24 cellular contexts compared by ENCODE assay signal in genomic region chr19:18756896-18757295, GRCh38. TPM values are rescaled to one million over a fixed set of nuclear protein-coding genes. Genes with fewer than 3 reads are reported as not detected.
DNase-seq lines count a peak whose midpoint lies in the region; ATAC-seq, FAIRE-seq and TF ChIP-seq lines count a peak whose summit lies in the region.
"Had no signal": no experiment of that assay in that cellular context is flagged by ENCODE, and none has a peak within 500 bp of the region (broad histone marks: within the 10 kb centered on the region; RNA-seq: fewer than 3 reads in every experiment).

No MANE protein-coding gene starts in this region.

- no peak overlapping the region for H3K4me3 Mint-ChIP-seq in glutamatergic neuron (ENCODE audit: unreplicated experiment)
- H3K4me3 Mint-ChIP-seq: activated naive CD8-positive, alpha-beta T cell treated with anti-CD3 and anti-CD28 coated beads, Interleukin-2, amount 50 U/mL, for 24 hours; activated T-helper 17 cell treated with anti-CD3 and anti-CD28 coated beads, Interleukin-2, amount 50 U/mL, for 72 hours; CD4-positive, CD25-positive, alpha-beta regulatory T cell; stimulated activated naive CD8-positive, alpha-beta T cell treated with anti-CD3 and anti-CD28 coated beads, Interleukin-15, Interleukin-2, amounts not matched to agents 100 ng/mL and 50 ng/mL, for 24 hours had no signal

- H3K36me3 ChIP-seq in HepG2 (replicated peaks in 1 of 2; ENCODE audit: control insufficient read depth in 1 of 2, insufficient read depth in 2 of 2, low read length in 2 of 2) (no peaks in the 10 kb centered on the region; a peak in 2 of 5 replicates), right lobe of liver (no peaks in the 10 kb centered on the region)

- in situ Hi-C loops in HepG2 (cut with HindIII; ENCODE audit: extremely low pct_ligation_motif_present, low pct_unique_long_range_greater_than_20kb), result no loop called here

- H4K20me1 ChIP-seq in HepG2 (ENCODE audit: insufficient read depth, low read length), result no peaks in the 10 kb centered on the region

- TF ChIP-seq POLR2A in HepG2 (IDR thresholded peaks at IDR 0.05; ENCODE audit: insufficient read depth in 1 of 2, low read depth in 2 of 2, low read length in 2 of 2), result no peak
- no peak for TF ChIP-seq POLR2A in right lobe of liver (IDR thresholded peaks at IDR 0.05)

- POLR2A ChIA-PET in HepG2 (lab: Yijun Ruan, JAX), result no interaction called here

- CTCF ChIA-PET in HepG2 (lab: Yijun Ruan, JAX; ENCODE audit: low intra/inter-chr PET ratio, low total read pairs), result no interaction called here

- TF ChIP-seq CTCF in HepG2 (CRISPR knock-in tag; IDR thresholded peaks at IDR 0.05), result no peak
- TF ChIP-seq CTCF in right lobe of liver (IDR thresholded peaks at IDR 0.05), result no peak
- no peak for TF ChIP-seq CTCF in glutamatergic neuron (IDR thresholded peaks at IDR 0.05; ENCODE audit: partially characterized antibody, unreplicated experiment)

- no peak overlapping the region for H3K27ac Mint-ChIP-seq in glutamatergic neuron (ENCODE audit: unreplicated experiment)
- H3K27ac Mint-ChIP-seq: activated naive CD8-positive, alpha-beta T cell treated with anti-CD3 and anti-CD28 coated beads, Interleukin-2, amount 50 U/mL, for 24 hours; activated T-helper 17 cell treated with anti-CD3 and anti-CD28 coated beads, Interleukin-2, amount 50 U/mL, for 72 hours; stimulated activated naive CD8-positive, alpha-beta T cell treated with anti-CD3 and anti-CD28 coated beads, Interleukin-15, Interleukin-2, amounts not matched to agents 100 ng/mL and 50 ng/mL, for 24 hours had no signal

- intact Hi-C loops in HepG2 (cut with micrococcal nuclease; ENCODE audit: unreplicated experiment), result no loop called here
- intact Hi-C loops in right lobe of liver (cut with DNase I), result no loop called here

- BruUV-seq in HepG2 (replicated peaks; lab: Mats Ljungman, UMichigan), result TSS peak; percentile 31

- no peak overlapping the region for H3K4me2 ChIP-seq in HepG2 (ENCODE audit: low read depth, low read length)

- no peak overlapping the region for H3K27ac ChIP-seq in HepG2 (ENCODE audit: extremely low read length, insufficient read depth, low read length)
- H3K27ac ChIP-seq in right lobe of liver, result no peak overlapping the region
- H3K27ac ChIP-seq: cardiac muscle cell, gastroesophageal sphincter, sigmoid colon had no signal

- no peaks in the 10 kb centered on the region for H3K9me3 ChIP-seq in HepG2 (ENCODE audit: low read length)
- no peaks in the 10 kb centered on the region for H3K9me3 ChIP-seq in right lobe of liver
- H3K9me3 ChIP-seq: gastroesophageal sphincter, sigmoid colon had no signal

- WGBS in HepG2 (ENCODE audit: low lambda C conversion rate), result 81% methylated on average over 14 of the region's 16 CpGs
- 90% methylated on average over 6 of the region's 16 CpGs for WGBS in right lobe of liver (ENCODE audit: insufficient coverage, low coverage, low lambda C conversion rate, missing lambda C conversion rate)

- H3K4me3 ChIP-seq in HepG2 (replicated peaks in 1 of 3; ENCODE audit: insufficient read depth in 1 of 3, low read depth in 2 of 3, low read length in 3 of 3), result no peak overlapping the region
- H3K4me3 ChIP-seq in right lobe of liver, result no peak overlapping the region
- H3K4me3 ChIP-seq: cardiac muscle cell, gastroesophageal sphincter, sigmoid colon had no signal

- H3K36me3 Mint-ChIP-seq in glutamatergic neuron (ENCODE audit: unreplicated experiment), result no peaks in the 10 kb centered on the region

- H3K9me3 Mint-ChIP-seq in glutamatergic neuron (ENCODE audit: unreplicated experiment), result no peaks in the 10 kb centered on the region
- H3K9me3 Mint-ChIP-seq: activated naive CD8-positive, alpha-beta T cell treated with anti-CD3 and anti-CD28 coated beads, Interleukin-2, amount 50 U/mL, for 24 hours; activated T-helper 17 cell treated with anti-CD3 and anti-CD28 coated beads, Interleukin-2, amount 50 U/mL, for 72 hours; CD4-positive, CD25-positive, alpha-beta regulatory T cell; stimulated activated naive CD8-positive, alpha-beta T cell treated with anti-CD3 and anti-CD28 coated beads, Interleukin-15, Interleukin-2, amounts not matched to agents 100 ng/mL and 50 ng/mL, for 24 hours had no signal

- peaks cover 2% of the 10 kb centered on the region for H3K27me3 Mint-ChIP-seq in glutamatergic neuron (ENCODE audit: unreplicated experiment)
- H3K27me3 Mint-ChIP-seq: activated naive CD8-positive, alpha-beta T cell treated with anti-CD3 and anti-CD28 coated beads, Interleukin-2, amount 50 U/mL, for 24 hours; activated T-helper 17 cell treated with anti-CD3 and anti-CD28 coated beads, Interleukin-2, amount 50 U/mL, for 72 hours; CD4-positive, CD25-positive, alpha-beta regulatory T cell; stimulated activated naive CD8-positive, alpha-beta T cell treated with anti-CD3 and anti-CD28 coated beads, Interleukin-15, Interleukin-2, amounts not matched to agents 100 ng/mL and 50 ng/mL, for 24 hours had no signal

- no peak overlapping the region for H3K9ac ChIP-seq in HepG2 (ENCODE audit: insufficient read depth, low read depth, low read length)

- H3K4me1 ChIP-seq in HepG2 (ENCODE audit: insufficient read depth, low read length) (peaks cover 13% of the 10 kb centered on the region), right lobe of liver (peaks cover 0 to 5% (median 2%) of the 10 kb centered on the region in 4 donors)

- H3K4me1 Mint-ChIP-seq in glutamatergic neuron (ENCODE audit: low read depth, unreplicated experiment), result peaks cover 4% of the 10 kb centered on the region
- H3K4me1 Mint-ChIP-seq: activated naive CD8-positive, alpha-beta T cell treated with anti-CD3 and anti-CD28 coated beads, Interleukin-2, amount 50 U/mL, for 24 hours; activated T-helper 17 cell treated with anti-CD3 and anti-CD28 coated beads, Interleukin-2, amount 50 U/mL, for 72 hours had no signal

- no peaks in the 10 kb centered on the region for H3K79me2 ChIP-seq in HepG2 (ENCODE audit: insufficient read depth, low read length)

- no peak for FAIRE-seq in HepG2 (lab: Jason Lieb, UNC)
- FAIRE-seq: GM18507 had no signal

- ATAC-seq in HepG2, result no peak
- ATAC-seq in right lobe of liver, result no peak
- ATAC-seq in HG02763 (IDR thresholded peaks at IDR 0.05; ENCODE audit: unreplicated experiment), result no peak
- ATAC-seq: activated naive CD8-positive, alpha-beta T cell treated with anti-CD3 and anti-CD28 coated beads, Interleukin-2, amount 50 U/mL, for 24 hours; activated T-helper 17 cell treated with anti-CD3 and anti-CD28 coated beads, Interleukin-2, amount 50 U/mL, for 72 hours; gastroesophageal sphincter; left ventricle myocardium superior had no signal

- H2AFZ ChIP-seq in HepG2 (ENCODE audit: low read length), result no peak overlapping the region

- DNase-seq in HepG2 (ENCODE audit: low spot score) (no peak), right lobe of liver (no peak), NCI-H69 (lab: John Stamatoyannopoulos, UW) (peak; percentile 95), glutamatergic neuron (peak; percentile 15), ureter (ENCODE audit: low spot score) (peak; percentile 73), NCI-H446 treated with DMSO at 0.1 percent for 48 hours (lab: John Stamatoyannopoulos, UW) (no peak), SW 1271 (lab: John Stamatoyannopoulos, UW) (no peak)
- DNase-seq: activated naive CD8-positive, alpha-beta T cell treated with anti-CD3 and anti-CD28 coated beads, Interleukin-2, amount 50 U/mL, for 24 hours; CD4-positive, CD25-positive, alpha-beta regulatory T cell; dermis blood vessel endothelial cell; H7; left ventricle myocardium superior; NCI-H526 treated with DMSO at 0.1 percent for 48 hours; sigmoid colon; T1000 had no signal

- TF ChIP-seq EP300 in HepG2 (IDR thresholded peaks at IDR 0.05; ENCODE audit: low read depth in 2 of 2, low read length in 2 of 2), result no peak
- no peak for TF ChIP-seq EP300 in HepG2 (CRISPR knock-in tag; IDR thresholded peaks at IDR 0.05; ENCODE audit: borderline replicate concordance)

- H3K27me3 ChIP-seq in HepG2 (ENCODE audit: control insufficient read depth in 1 of 2, insufficient read depth in 2 of 2, low read length in 2 of 2) (no peaks in the 10 kb centered on the region), right lobe of liver (no peaks in the 10 kb centered on the region)
- H3K27me3 ChIP-seq: cardiac muscle cell, gastroesophageal sphincter, sigmoid colon had no signal

- no peak for TF ChIP-seq RAD21 in HepG2 (CRISPR knock-in tag; IDR thresholded peaks at IDR 0.05)

TF ChIP-seq in HepG2, 621 proteins besides CTCF, POLR2A, EP300 and RAD21 (continues in another document):
- TF ChIP-seq ZFY (CRISPR knock-in tag; IDR thresholded peaks at IDR 0.05), result no peak

RNA-seq across cellular contexts. Expression of gene COMP, which starts 34.2 kb away (rescaled TPM):
- total RNA-seq in HepG2 (2016; rRNA removed; fragmentation: Illumina TruSeq; extraction: Trizol), result 0.04 TPM in 1 of 2 replicates, not detected in the other
- not detected in 2 replicates for total RNA-seq in HepG2 (2016; cell fraction: cytosol; rRNA removed; fragmentation: Illumina TruSeq; extraction: Trizol; ENCODE audit: low read depth)
- 0.04 TPM in 1 of 2 replicates, not detected in the other for total RNA-seq in HepG2 (2016; cell fraction: insoluble cytoplasmic fraction; rRNA removed; fragmentation: Illumina TruSeq; extraction: Trizol)
- not detected in 2 replicates for total RNA-seq in HepG2 (2016; cell fraction: membrane; rRNA removed; fragmentation: Illumina TruSeq; extraction: Trizol)
- not detected in 2 replicates for total RNA-seq in HepG2 (2016; cell fraction: nucleus; rRNA removed; fragmentation: Illumina TruSeq; extraction: Trizol)
- polyA plus RNA-seq in HepG2 (2011; rRNA removed), result 0.13 and 0.16 TPM in 2 replicates
- polyA plus RNA-seq in HepG2 (2011; cell fraction: cytosol; rRNA removed), result 0.16 and 0.19 TPM in 2 replicates
- polyA plus RNA-seq in HepG2 (2011; cell fraction: nucleus; rRNA removed), result 0.23 and 0.37 TPM in 2 replicates
- polyA plus RNA-seq in HepG2 (2012), result 0.36 and 0.49 TPM in 2 replicates
- not detected in 2 replicates for polyA plus RNA-seq in HepG2 (2016; cell fraction: cytosol; fragmentation: Illumina TruSeq; extraction: Trizol; ENCODE audit: low read depth)
- polyA plus RNA-seq in HepG2 (2016; cell fraction: insoluble cytoplasmic fraction; fragmentation: Illumina TruSeq; extraction: Trizol; ENCODE audit: low read depth), result not detected in 2 replicates
- 0.08 TPM in 1 of 2 replicates, not detected in the other for polyA plus RNA-seq in HepG2 (2016; cell fraction: membrane; fragmentation: Illumina TruSeq; extraction: Trizol; ENCODE audit: low read depth)
- polyA plus RNA-seq in HepG2 (2016; cell fraction: nucleus; fragmentation: Illumina TruSeq; extraction: Trizol; ENCODE audit: insufficient read depth, low read depth), result 0.31 and 0.66 TPM in 2 replicates
- polyA minus RNA-seq in HepG2 (2011; rRNA and poly(A)+ RNA removed; ENCODE audit: low replicate concordance), result not detected in 2 replicates
- not detected in 2 replicates for polyA minus RNA-seq in HepG2 (2011; cell fraction: cytosol; rRNA and poly(A)+ RNA removed)
- polyA minus RNA-seq in HepG2 (2011; cell fraction: nucleus; rRNA and poly(A)+ RNA removed), result not detected in 2 replicates
- total RNA-seq in right lobe of liver, result under 1 TPM in 2 of 6 experiments, not detected in 4; 0.11 to 0.31 TPM
- not detected for total RNA-seq in glutamatergic neuron (ENCODE audit: unreplicated experiment)
- total RNA-seq in ureter, result 1.8 TPM
- total RNA-seq: activated T-helper 17 cell treated with anti-CD3 and anti-CD28 coated beads, Interleukin-2, amount 50 U/mL, for 72 hours; CD4-positive, CD25-positive, alpha-beta regulatory T cell; dermis blood vessel endothelial cell; epithelial cell of proximal tubule; H7; left ventricle myocardium superior; OCI-LY7; SK-MEL-5 had no signal
- polyA plus RNA-seq: CD4-positive, CD25-positive, alpha-beta regulatory T cell had no signal

Comparison
In these comparisons a context has a peak if more than half of its experiments do, and no peak if none do; other contexts are left out.
1. DNase-seq: peak in NCI-H69 (single experiment), glutamatergic neuron (single experiment) and ureter (single experiment); none in HepG2 (single experiment), right lobe of liver (0 of 3), NCI-H446 treated with DMSO at 0.1 percent for 48 hours (single experiment) and SW 1271 (0 of 2).